ENCODE assay signal across 1 cellular context in genomic region chr10:70404036-70404905, GRCh38.
TF ChIP-seq lines count a peak whose summit lies in the region.

Gene EIF4EBP2, plus strand, starts transcription at chr10:70404145. Its CDS starts 257 bp downstream, at chr10:70404402.

TF ChIP-seq in HepG2, 621 proteins besides CTCF, POLR2A, EP300 and RAD21 (continued from another document and continues in another):
- no peak for TF ChIP-seq CENPBD1 (CRISPR knock-in tag; IDR thresholded peaks at IDR 0.05; ENCODE audit: borderline replicate concordance, low read depth)
- TF ChIP-seq SIN3B (IDR thresholded peaks at IDR 0.05; ENCODE audit: low read length) = no peak
- no peak for TF ChIP-seq ZNF740 (CRISPR knock-in tag; IDR thresholded peaks at IDR 0.05)
- no peak for TF ChIP-seq MLXIP (CRISPR knock-in tag; IDR thresholded peaks at IDR 0.05; ENCODE audit: borderline replicate concordance)
- peak; percentile 83; the same call in 1 of the 2 replicates for TF ChIP-seq LBX2 (CRISPR knock-in tag; IDR thresholded peaks at IDR 0.05; ENCODE audit: borderline replicate concordance)
- TF ChIP-seq CSRNP2 (CRISPR knock-in tag; conservative IDR thresholded peaks at IDR 0.05; ENCODE audit: low read depth) = no peak
- TF ChIP-seq ZNF292 (CRISPR knock-in tag; IDR thresholded peaks at IDR 0.05; ENCODE audit: borderline replicate concordance, low read depth) = no peak
- 0 out of 2 replicates have a peak, but pooled peaks have one; percentile 11 for TF ChIP-seq SIX1 (CRISPR knock-in tag; IDR thresholded peaks at IDR 0.05; ENCODE audit: borderline replicate concordance)
- no peak for TF ChIP-seq NFAT5 (CRISPR knock-in tag; IDR thresholded peaks at IDR 0.05)
- no peak for TF ChIP-seq SMAD3 (CRISPR knock-in tag; IDR thresholded peaks at IDR 0.05)
- no peak for TF ChIP-seq NR1H2 (CRISPR knock-in tag; IDR thresholded peaks at IDR 0.05; ENCODE audit: borderline replicate concordance, low read depth)
- 0 out of 2 replicates have a peak, but pooled peaks have one; percentile 27 for TF ChIP-seq ZNF430 (CRISPR knock-in tag; IDR thresholded peaks at IDR 0.05)
- TF ChIP-seq ZNF616 (CRISPR knock-in tag; IDR thresholded peaks at IDR 0.05; ENCODE audit: low read depth) = peak; percentile 82; the same call in 1 of the 2 replicates
- peak; percentile 81 for TF ChIP-seq ZNF446 (CRISPR knock-in tag; IDR thresholded peaks at IDR 0.05)
- TF ChIP-seq DDIT3 (CRISPR knock-in tag; IDR thresholded peaks at IDR 0.05) = no peak
- peak; percentile 83; the same call in 1 of the 2 replicates for TF ChIP-seq IRF9 (CRISPR knock-in tag; IDR thresholded peaks at IDR 0.05; ENCODE audit: borderline replicate concordance)
- no peak for TF ChIP-seq ZNF549 (CRISPR knock-in tag; IDR thresholded peaks at IDR 0.05)
- no peak for TF ChIP-seq TBX3 (IDR thresholded peaks at IDR 0.05; ENCODE audit: borderline replicate concordance)
- TF ChIP-seq PHB2 (IDR thresholded peaks at IDR 0.05; ENCODE audit: partially characterized antibody) = no peak
- no peak for TF ChIP-seq KLF11 (CRISPR knock-in tag; IDR thresholded peaks at IDR 0.05)
- peak; percentile 87 for TF ChIP-seq HOXA3 (CRISPR knock-in tag; IDR thresholded peaks at IDR 0.05)
- TF ChIP-seq ZFY (CRISPR knock-in tag; IDR thresholded peaks at IDR 0.05) = peak; percentile 83
- peak; percentile 55; the same call in 1 of the 2 replicates for TF ChIP-seq FOXO1 (CRISPR knock-in tag; IDR thresholded peaks at IDR 0.05)
- TF ChIP-seq ZNF224 (CRISPR knock-in tag; IDR thresholded peaks at IDR 0.05) = no peak
- TF ChIP-seq ZNF556 (CRISPR knock-in tag; IDR thresholded peaks at IDR 0.05; ENCODE audit: borderline replicate concordance) = no peak
- peak; percentile 70; the same call in 1 of the 2 replicates for TF ChIP-seq ZNF441 (CRISPR knock-in tag; IDR thresholded peaks at IDR 0.05; ENCODE audit: borderline replicate concordance)
- TF ChIP-seq ZNF615 (CRISPR knock-in tag; IDR thresholded peaks at IDR 0.05; ENCODE audit: borderline replicate concordance) = no peak
- no peak; the same call in 1 of the 2 replicates for TF ChIP-seq ZNF367 (CRISPR knock-in tag; IDR thresholded peaks at IDR 0.05; ENCODE audit: borderline replicate concordance)
- 0 out of 2 replicates have a peak, but pooled peaks have one; percentile 26 for TF ChIP-seq IRF1 (CRISPR knock-in tag; IDR thresholded peaks at IDR 0.05; ENCODE audit: low read depth)
- TF ChIP-seq ZBTB34 (CRISPR knock-in tag; IDR thresholded peaks at IDR 0.05) = no peak
- TF ChIP-seq AGO1 (IDR thresholded peaks at IDR 0.05; ENCODE audit: low read depth, low read length, poor library complexity, severe bottlenecking) = no peak
- no peak; the same call in 1 of the 2 replicates for TF ChIP-seq ISL2 (CRISPR knock-in tag; IDR thresholded peaks at IDR 0.05)
- TF ChIP-seq GATA4 (IDR thresholded peaks at IDR 0.05; ENCODE audit: borderline replicate concordance, low read depth) = 0 out of 2 replicates have a peak, but pooled peaks have one; percentile 53
- TF ChIP-seq IKZF1 (IDR thresholded peaks at IDR 0.05) = no peak
- TF ChIP-seq RARG (CRISPR knock-in tag; IDR thresholded peaks at IDR 0.05; ENCODE audit: low read depth) = no peak
- no peak for TF ChIP-seq MIER2 (CRISPR knock-in tag; IDR thresholded peaks at IDR 0.05)
- peak; percentile 93 for TF ChIP-seq ATF7-NPFF (CRISPR knock-in tag; IDR thresholded peaks at IDR 0.05; ENCODE audit: low read depth)
- TF ChIP-seq ELF1 (CRISPR knock-in tag; IDR thresholded peaks at IDR 0.05) = peak; percentile 85
- TF ChIP-seq KMT2A (CRISPR knock-in tag; IDR thresholded peaks at IDR 0.05) = peak; percentile 59
- TF ChIP-seq CBX1 (IDR thresholded peaks at IDR 0.05; ENCODE audit: low read depth) = no peak
- peak; percentile 97 for TF ChIP-seq ETV5 (CRISPR knock-in tag; IDR thresholded peaks at IDR 0.05; ENCODE audit: borderline replicate concordance)
- TF ChIP-seq TRIM22 (IDR thresholded peaks at IDR 0.05) = no peak
- no peak for TF ChIP-seq DMAP1 (CRISPR knock-in tag; IDR thresholded peaks at IDR 0.05)
- TF ChIP-seq SP5 (CRISPR knock-in tag; IDR thresholded peaks at IDR 0.05; ENCODE audit: borderline replicate concordance, low read depth) = peak; percentile 76
- no peak for TF ChIP-seq THAP8 (CRISPR knock-in tag; IDR thresholded peaks at IDR 0.05; ENCODE audit: borderline replicate concordance)
- TF ChIP-seq ZNF850 (CRISPR knock-in tag; conservative IDR thresholded peaks at IDR 0.05) = no peak
- 0 out of 2 replicates have a peak, but pooled peaks have one; percentile 40 for TF ChIP-seq ZBTB42 (CRISPR knock-in tag; IDR thresholded peaks at IDR 0.05)
- TF ChIP-seq ZNF274 (CRISPR knock-in tag; IDR thresholded peaks at IDR 0.05) = peak; percentile 76
- TF ChIP-seq ELF4 (CRISPR knock-in tag; IDR thresholded peaks at IDR 0.05; ENCODE audit: borderline replicate concordance) = 0 out of 2 replicates have a peak, but pooled peaks have one; percentile 33
